Comparison of ENCODE assay signal across 25 cellular contexts in the genomic region with DNA sequence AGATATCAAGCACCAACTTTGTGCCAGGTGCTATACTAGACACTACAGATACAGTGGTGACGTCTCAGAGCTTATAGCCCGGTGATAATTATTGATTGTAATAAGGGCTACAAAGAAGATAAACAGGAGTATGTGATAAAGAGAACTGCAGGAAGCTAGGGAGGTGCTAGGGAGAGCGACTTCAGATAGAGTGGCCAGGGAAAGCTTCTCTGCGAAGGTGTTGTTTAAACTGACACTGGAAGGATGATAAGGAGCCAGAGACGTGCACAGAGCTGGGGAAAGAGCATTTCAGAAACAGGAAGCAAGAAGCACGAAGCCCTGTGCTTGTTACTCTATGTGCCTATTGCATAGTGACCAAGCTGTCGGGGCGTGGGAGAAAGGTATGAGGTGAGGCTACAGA. TPM values are rescaled to one million over a fixed set of nuclear protein-coding genes. Genes with fewer than 3 reads are reported as not detected.
"Had no signal": no experiment of that assay in that cellular context is flagged by ENCODE, and none has a peak within 500 bp of the region (broad histone marks: within the 10 kb centered on the region; RNA-seq: fewer than 3 reads in every experiment).

No MANE protein-coding gene starts in this region.

- H3K4me3 ChIP-seq: pancreas, thyroid gland had no signal

- H3K9me3 Mint-ChIP-seq: activated CD4-positive, alpha-beta memory T cell treated with anti-CD3 and anti-CD28 coated beads, Interleukin-2, amount 10 ng/mL, durations not matched to agents 7 days and 5 days; activated naive CD8-positive, alpha-beta T cell treated with anti-CD3 and anti-CD28 coated beads, Interleukin-2, amount 50 U/mL, for 24 hours; natural killer cell treated with Interleukin-12 subunit alpha and Interleukin-12 subunit beta and Interleukin-15 and Interleukin-18, amount 100 ng/mL, for 72 hours; stimulated activated naive CD8-positive, alpha-beta T cell treated with anti-CD3 and anti-CD28 coated beads, Interleukin-15, Interleukin-2, amounts not matched to agents 100 ng/mL and 50 ng/mL, for 24 hours had no signal

- H3K27ac ChIP-seq: neutrophil, pancreas, thyroid gland had no signal

- H3K4me3 Mint-ChIP-seq: activated CD4-positive, alpha-beta memory T cell treated with anti-CD3 and anti-CD28 coated beads, Interleukin-2, amount 10 ng/mL, durations not matched to agents 7 days and 5 days; activated CD8-positive, alpha-beta memory T cell treated with anti-CD3 and anti-CD28 coated beads, Interleukin-2, amount 10 ng/mL, durations not matched to agents 7 days and 5 days; activated naive CD8-positive, alpha-beta T cell treated with anti-CD3 and anti-CD28 coated beads, Interleukin-2, amount 50 U/mL, for 24 hours; natural killer cell treated with Interleukin-12 subunit alpha and Interleukin-12 subunit beta and Interleukin-15 and Interleukin-18, amount 100 ng/mL, for 72 hours; stimulated activated naive CD8-positive, alpha-beta T cell treated with anti-CD3 and anti-CD28 coated beads, Interleukin-15, Interleukin-2, amounts not matched to agents 100 ng/mL and 50 ng/mL, for 24 hours had no signal

- DNase-seq: activated CD4-positive, alpha-beta memory T cell treated with anti-CD3 and anti-CD28 coated beads, Interleukin-2, amount 10 ng/mL, durations not matched to agents 7 days and 5 days; activated CD4-positive, alpha-beta T cell treated with anti-CD3 and anti-CD28 coated beads for 48 hours; activated CD8-positive, alpha-beta memory T cell treated with anti-CD3 and anti-CD28 coated beads, Interleukin-2, amount 10 ng/mL, durations not matched to agents 7 days and 5 days; activated effector memory CD4-positive, alpha-beta T cell treated with anti-CD3 and anti-CD28 coated beads, Interleukin-2, amount 50 U/mL, for 16 hours; activated naive CD4-positive, alpha-beta T cell treated with anti-CD3 and anti-CD28 coated beads, Interleukin-2, amount 50 U/mL, for 16 hours; activated naive CD8-positive, alpha-beta T cell treated with anti-CD3 and anti-CD28 coated beads, Interleukin-2, amount 50 U/mL, for 24 hours; activated T-cell treated with anti-CD3 and anti-CD28 coated beads for 4 hours; left ventricle myocardium superior; mammary epithelial cell; midbrain; pancreas; right cardiac atrium; stimulated activated CD4-positive, alpha-beta T cell treated with anti-CD3 and anti-CD28 coated beads, Interleukin-1b, Interleukin-23, amount 100 ng/mL, for 48 hours; substantia nigra; T-helper 1 cell; thyroid gland had no signal

- H3K36me3 ChIP-seq: neutrophil, pancreas, thyroid gland had no signal

- H3K4me1 ChIP-seq: pancreas, thyroid gland had no signal

- ATAC-seq: activated CD8-positive, alpha-beta memory T cell treated with anti-CD3 and anti-CD28 coated beads, Interleukin-2, amount 10 ng/mL, durations not matched to agents 7 days and 5 days; activated naive CD8-positive, alpha-beta T cell treated with anti-CD3 and anti-CD28 coated beads, Interleukin-2, amount 50 U/mL, for 24 hours; left ventricle myocardium superior; natural killer cell treated with Interleukin-12 subunit alpha and Interleukin-12 subunit beta and Interleukin-15 and Interleukin-18, amount 100 ng/mL, for 72 hours; pancreas; right cardiac atrium had no signal

- H3K36me3 Mint-ChIP-seq: activated CD8-positive, alpha-beta memory T cell treated with anti-CD3 and anti-CD28 coated beads, Interleukin-2, amount 10 ng/mL, durations not matched to agents 7 days and 5 days; natural killer cell treated with Interleukin-12 subunit alpha and Interleukin-12 subunit beta and Interleukin-15 and Interleukin-18, amount 100 ng/mL, for 72 hours had no signal

- FAIRE-seq: endometrium, pancreas had no signal

- H3K9me3 ChIP-seq: neutrophil, pancreas, thyroid gland had no signal

- H3K27ac Mint-ChIP-seq: activated CD4-positive, alpha-beta memory T cell treated with anti-CD3 and anti-CD28 coated beads, Interleukin-2, amount 10 ng/mL, durations not matched to agents 7 days and 5 days; activated CD8-positive, alpha-beta memory T cell treated with anti-CD3 and anti-CD28 coated beads, Interleukin-2, amount 10 ng/mL, durations not matched to agents 7 days and 5 days; activated naive CD8-positive, alpha-beta T cell treated with anti-CD3 and anti-CD28 coated beads, Interleukin-2, amount 50 U/mL, for 24 hours; natural killer cell treated with Interleukin-12 subunit alpha and Interleukin-12 subunit beta and Interleukin-15 and Interleukin-18, amount 100 ng/mL, for 72 hours; stimulated activated naive CD8-positive, alpha-beta T cell treated with anti-CD3 and anti-CD28 coated beads, Interleukin-15, Interleukin-2, amounts not matched to agents 100 ng/mL and 50 ng/mL, for 24 hours had no signal

- H3K4me1 Mint-ChIP-seq: activated CD4-positive, alpha-beta memory T cell treated with anti-CD3 and anti-CD28 coated beads, Interleukin-2, amount 10 ng/mL, durations not matched to agents 7 days and 5 days; activated CD8-positive, alpha-beta memory T cell treated with anti-CD3 and anti-CD28 coated beads, Interleukin-2, amount 10 ng/mL, durations not matched to agents 7 days and 5 days; activated naive CD8-positive, alpha-beta T cell treated with anti-CD3 and anti-CD28 coated beads, Interleukin-2, amount 50 U/mL, for 24 hours had no signal

RNA-seq across cellular contexts. Expression of a gene that starts 48.1 kb away (rescaled TPM):
- total RNA-seq: activated CD4-positive, alpha-beta memory T cell treated with anti-CD3 and anti-CD28 coated beads, Interleukin-2, amount 10 ng/mL, durations not matched to agents 7 days and 5 days; activated CD8-positive, alpha-beta memory T cell treated with anti-CD3 and anti-CD28 coated beads, Interleukin-2, amount 10 ng/mL, durations not matched to agents 7 days and 5 days; epithelial cell of proximal tubule; fibroblast of villous mesenchyme; glomerular endothelial cell; left ventricle myocardium superior; mammary epithelial cell; natural killer cell treated with Interleukin-12 subunit alpha and Interleukin-12 subunit beta and Interleukin-15 and Interleukin-18, amount 100 ng/mL, for 72 hours; pancreas; pulmonary artery endothelial cell; right cardiac atrium; thyroid gland; urinary bladder had no signal
- polyA plus RNA-seq: mammary epithelial cell, pancreas, right cardiac atrium, urinary bladder had no signal
